In the genomic region with DNA sequence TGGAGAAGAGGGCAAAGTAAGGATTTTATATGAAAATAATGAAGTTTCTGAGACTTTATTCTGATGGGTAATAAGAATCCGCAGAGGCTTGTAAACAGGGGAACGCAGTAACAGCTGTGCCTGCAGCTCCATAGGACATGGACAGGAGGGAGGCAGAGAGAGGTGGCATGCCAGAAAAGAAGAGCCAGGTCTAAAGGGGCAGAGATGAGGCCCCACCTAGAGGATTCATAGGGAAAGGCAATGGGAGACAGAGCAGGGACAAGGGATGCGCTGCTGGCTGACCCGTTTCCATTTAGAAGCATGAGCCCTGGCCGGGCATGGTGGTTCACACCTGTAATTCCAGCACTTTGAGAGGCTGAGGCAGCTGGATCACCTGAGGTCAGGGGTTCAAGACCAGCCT, we compare ENCODE assay signal across 10 cellular contexts.
DNase-seq lines count a peak whose midpoint lies in the region; ATAC-seq and TF ChIP-seq lines count a peak whose summit lies in the region.
"Had no signal": no experiment of that assay in that cellular context is flagged by ENCODE, and none has a peak within 500 bp of the region (broad histone marks: within the 10 kb centered on the region; RNA-seq: fewer than 3 reads in every experiment).

No MANE protein-coding gene starts in this region.

- peaks cover 0 to 20% (median 7%) of the 10 kb centered on the region in 11 donors for H3K9me3 Mint-ChIP-seq in naive thymus-derived CD4-positive, alpha-beta T cell

- H3K27me3 ChIP-seq in kidney epithelial cell (ENCODE audit: control insufficient read depth, insufficient read depth, low read length) = no peaks in the 10 kb centered on the region
- no peaks in the 10 kb centered on the region for H3K27me3 ChIP-seq in naive thymus-derived CD4-positive, alpha-beta T cell (ENCODE audit: control insufficient read depth in 2 of 2, insufficient read depth in 2 of 2, low read length in 2 of 2)

- H3K36me3 Mint-ChIP-seq in naive thymus-derived CD4-positive, alpha-beta T cell = peaks cover 0 to 2% (median 0%) of the 10 kb centered on the region in 5 donors

- no peak for ATAC-seq in naive thymus-derived CD4-positive, alpha-beta T cell
- ATAC-seq in GM19328 (IDR thresholded peaks at IDR 0.05; ENCODE audit: unreplicated experiment) = no peak
- no peak for ATAC-seq in GM19324 (IDR thresholded peaks at IDR 0.05; ENCODE audit: low FRiP score, unreplicated experiment)

- TF ChIP-seq CTCF in LNCaP clone FGC (IDR thresholded peaks at IDR 0.05; ENCODE audit: control insufficient read depth, extremely low read depth, insufficient read depth) = peak; percentile 61
- TF ChIP-seq CTCF in kidney epithelial cell (IDR thresholded peaks at IDR 0.05; ENCODE audit: insufficient read depth, low read length, poor library complexity, severe bottlenecking) = peak; percentile 35

- no peak overlapping the region for H3K27ac Mint-ChIP-seq in naive thymus-derived CD4-positive, alpha-beta T cell
- H3K27ac Mint-ChIP-seq: dendritic cell treated with granulocyte-macrophage colony-stimulating factor and Interleukin-4, amounts not matched to agents 40 ng/mL and 50 ng/mL, for 4 days had no signal

- H3K27me3 Mint-ChIP-seq in naive thymus-derived CD4-positive, alpha-beta T cell = peaks cover 0 to 35% (median 16%) of the 10 kb centered on the region in 5 donors
- H3K27me3 Mint-ChIP-seq: dendritic cell treated with granulocyte-macrophage colony-stimulating factor and Interleukin-4, amounts not matched to agents 40 ng/mL and 50 ng/mL, for 4 days had no signal

- peak; percentile 1 for DNase-seq in COR-L47 (lab: John Stamatoyannopoulos, UW)
- DNase-seq in LNCaP clone FGC (ENCODE audit: low read depth) = peak; percentile 0
- peak; percentile 27 for DNase-seq in amniotic epithelial cell (ENCODE audit: low read depth)
- DNase-seq in kidney epithelial cell (ENCODE audit: low read depth) = no peak
- DNase-seq in NCI-H187 (lab: John Stamatoyannopoulos, UW) = no peak
- DNase-seq in naive thymus-derived CD4-positive, alpha-beta T cell = no peak
- DNase-seq: GF-D8 had no signal

- intact Hi-C loops in naive thymus-derived CD4-positive, alpha-beta T cell (cut with micrococcal nuclease) = no loop called here

- H3K9me3 ChIP-seq in naive thymus-derived CD4-positive, alpha-beta T cell (ENCODE audit: control insufficient read depth in 2 of 3, low read length in 3 of 3) = peaks cover 0 to 5% (median 0%) of the 10 kb centered on the region in 3 experiments

- H3K4me3 ChIP-seq in LNCaP clone FGC (ENCODE audit: low read depth, low read length) (no peak overlapping the region), kidney epithelial cell (ENCODE audit: low read depth, low read length) (no peak overlapping the region)
- no peak overlapping the region for H3K4me3 ChIP-seq in naive thymus-derived CD4-positive, alpha-beta T cell (ENCODE audit: low read length)

- POLR2A ChIA-PET in naive thymus-derived CD4-positive, alpha-beta T cell (lab: Charles Lee) = no interaction called here

- H3K4me3 Mint-ChIP-seq in naive thymus-derived CD4-positive, alpha-beta T cell = no peak overlapping the region
- H3K4me3 Mint-ChIP-seq: dendritic cell treated with granulocyte-macrophage colony-stimulating factor and Interleukin-4, amounts not matched to agents 40 ng/mL and 50 ng/mL, for 4 days had no signal

- H3K4me1 ChIP-seq in naive thymus-derived CD4-positive, alpha-beta T cell (ENCODE audit: control insufficient read depth in 2 of 2, insufficient read depth in 2 of 2, low read length in 2 of 2) = no peaks in the 10 kb centered on the region

- no peak overlapping the region for H3K27ac ChIP-seq in naive thymus-derived CD4-positive, alpha-beta T cell (ENCODE audit: low read depth, low read length)

- no peaks in the 10 kb centered on the region for H3K4me1 Mint-ChIP-seq in naive thymus-derived CD4-positive, alpha-beta T cell

- H3K36me3 ChIP-seq in kidney epithelial cell (ENCODE audit: control insufficient read depth, insufficient read depth, low read length) = no peaks in the 10 kb centered on the region
- no peaks in the 10 kb centered on the region for H3K36me3 ChIP-seq in naive thymus-derived CD4-positive, alpha-beta T cell (ENCODE audit: control insufficient read depth in 2 of 3, insufficient read depth in 3 of 3, low read length in 3 of 3)

- CTCF ChIA-PET in naive thymus-derived CD4-positive, alpha-beta T cell (lab: Charles Lee) = no interaction called here

Comparison
In these comparisons a context has a peak if more than half of its experiments do, and no peak if none do; other contexts are left out.
1. DNase-seq: peak in COR-L47 (single experiment), LNCaP clone FGC (single experiment) and amniotic epithelial cell (single experiment); none in kidney epithelial cell (single experiment), NCI-H187 (0 of 2) and naive thymus-derived CD4-positive, alpha-beta T cell (0 of 9).